In the genomic region with DNA sequence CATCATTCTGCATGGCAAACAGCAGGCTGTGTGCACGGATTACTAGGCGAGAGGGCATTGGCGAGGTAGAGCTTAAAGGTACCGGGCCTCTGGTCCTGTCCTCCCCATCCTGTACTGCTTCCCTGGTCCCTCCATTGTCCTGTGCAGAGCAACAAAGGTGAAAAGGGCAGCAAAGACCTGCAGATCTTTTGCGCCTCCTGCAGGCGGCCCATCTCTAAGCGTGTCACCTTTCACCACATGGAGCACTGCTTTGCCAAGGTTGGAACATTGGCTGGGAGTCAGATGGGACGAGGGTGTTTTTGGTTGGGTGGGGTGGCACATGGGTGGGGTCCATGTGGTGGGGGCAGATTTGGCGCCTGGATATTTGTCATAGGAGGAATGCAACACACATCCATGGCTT, we compare ENCODE assay signal across 13 cellular contexts.
DNase-seq lines count a peak whose midpoint lies in the region; ATAC-seq, FAIRE-seq and TF ChIP-seq lines count a peak whose summit lies in the region.
"Had no signal": no experiment of that assay in that cellular context is flagged by ENCODE, and none has a peak within 500 bp of the region (broad histone marks: within the 10 kb centered on the region; RNA-seq: fewer than 3 reads in every experiment).

No MANE protein-coding gene starts in this region.

- no peak for TF ChIP-seq POLR2A in HepG2 (IDR thresholded peaks at IDR 0.05; ENCODE audit: insufficient read depth in 1 of 2, low read depth in 2 of 2, low read length in 2 of 2)

- no peak for FAIRE-seq in HepG2 (lab: Jason Lieb, UNC)
- FAIRE-seq: endometrium, GM18507 had no signal

- H3K27ac ChIP-seq in DND-41 (ENCODE audit: low read length): no peak overlapping the region
- no peak overlapping the region for H3K27ac ChIP-seq in HepG2 (ENCODE audit: extremely low read length, insufficient read depth, low read length)
- H3K27ac ChIP-seq: brain microvascular endothelial cell had no signal

- H3K27me3 ChIP-seq in DND-41 (ENCODE audit: insufficient read depth, low read length, poor library complexity): no peaks in the 10 kb centered on the region
- no peaks in the 10 kb centered on the region for H3K27me3 ChIP-seq in HepG2 (ENCODE audit: control insufficient read depth in 1 of 2, insufficient read depth in 2 of 2, low read length in 2 of 2)
- H3K27me3 ChIP-seq: brain microvascular endothelial cell had no signal

- POLR2A ChIA-PET in HepG2 (lab: Yijun Ruan, JAX): no interaction called here

- TF ChIP-seq RAD21 in HepG2 (CRISPR knock-in tag; IDR thresholded peaks at IDR 0.05): no peak

- no peak for ATAC-seq in DND-41 (ENCODE audit: insufficient read depth, low read depth)
- ATAC-seq in HepG2: peak; percentile 49
- ATAC-seq in HG02678 (IDR thresholded peaks at IDR 0.05; ENCODE audit: unreplicated experiment): no peak

- peak; percentile 6 for DNase-seq in DND-41
- peak; percentile 2 for DNase-seq in GM12865 (ENCODE audit: low read depth)
- peak; percentile 44 for DNase-seq in SK-MEL-5 (ENCODE audit: low read depth, low spot score)
- DNase-seq in HepG2 (ENCODE audit: low spot score): peak; percentile 3
- no peak for DNase-seq in CD1c-positive myeloid dendritic cell (ENCODE audit: extremely low spot score)
- no peak for DNase-seq in NCI-H1417 (lab: John Stamatoyannopoulos, UW)
- DNase-seq in mucosa of gallbladder (ENCODE audit: low spot score): no peak
- DNase-seq: brain microvascular endothelial cell, head of caudate nucleus, NCI-H1048 had no signal

- H3K79me2 ChIP-seq in DND-41 (ENCODE audit: insufficient read depth, low read length): no peaks in the 10 kb centered on the region
- H3K79me2 ChIP-seq in HepG2 (ENCODE audit: insufficient read depth, low read length): no peaks in the 10 kb centered on the region

- TF ChIP-seq EP300 in HepG2 (IDR thresholded peaks at IDR 0.05; ENCODE audit: low read depth in 2 of 2, low read length in 2 of 2) (no peak), HepG2 (CRISPR knock-in tag; IDR thresholded peaks at IDR 0.05; ENCODE audit: borderline replicate concordance) (no peak)

- no peaks in the 10 kb centered on the region for H3K9me3 ChIP-seq in DND-41 (ENCODE audit: insufficient read depth, low read length, severe bottlenecking)
- H3K9me3 ChIP-seq in HepG2 (ENCODE audit: low read length): no peaks in the 10 kb centered on the region

- in situ Hi-C loops in SK-MEL-5 (cut with HindIII; ENCODE audit: low pct_unique_long_range_greater_than_20kb, low sequenced_read_pairs): no loop called here
- in situ Hi-C loops in HepG2 (cut with HindIII; ENCODE audit: extremely low pct_ligation_motif_present, low pct_unique_long_range_greater_than_20kb): no loop called here

- H3K9ac ChIP-seq in DND-41 (ENCODE audit: low read depth, low read length) (no peak overlapping the region), HepG2 (ENCODE audit: insufficient read depth, low read depth, low read length) (no peak overlapping the region)

- BruUV-seq in HepG2 (replicated peaks; lab: Mats Ljungman, UMichigan): no TSS peak

- H3K4me1 ChIP-seq in DND-41 (ENCODE audit: insufficient read depth, low read length) (no peaks in the 10 kb centered on the region), HepG2 (ENCODE audit: insufficient read depth, low read length) (no peaks in the 10 kb centered on the region)

- WGBS in HepG2 (ENCODE audit: low lambda C conversion rate): no CpG with 5 or more reads among the region's 9 CpGs

- H3K4me3 ChIP-seq in DND-41 (ENCODE audit: low read depth in 1 of 2, low read length in 2 of 2) (no peak overlapping the region), GM12865 (ENCODE audit: low read depth, low read length) (no peak overlapping the region), HepG2 (replicated peaks in 1 of 3; ENCODE audit: insufficient read depth in 1 of 3, low read depth in 2 of 3, low read length in 3 of 3) (no peak overlapping the region)

- H3K4me2 ChIP-seq in DND-41 (ENCODE audit: insufficient read depth, low read length) (no peak overlapping the region), HepG2 (ENCODE audit: low read depth, low read length) (no peak overlapping the region)

- CTCF ChIA-PET in HepG2 (lab: Yijun Ruan, JAX; ENCODE audit: low intra/inter-chr PET ratio, low total read pairs): no interaction called here

- TF ChIP-seq CTCF in DND-41 (IDR thresholded peaks at IDR 0.05; ENCODE audit: borderline replicate concordance, extremely low read depth, low read length, poor library complexity, severe bottlenecking): peak; percentile 45
- TF ChIP-seq CTCF in GM12865 (IDR thresholded peaks at IDR 0.05; ENCODE audit: insufficient read depth, low read depth, low read length, missing control alignments): peak; percentile 11
- TF ChIP-seq CTCF in HepG2 (CRISPR knock-in tag; IDR thresholded peaks at IDR 0.05): peak; percentile 52

- intact Hi-C loops in HepG2 (cut with micrococcal nuclease; ENCODE audit: unreplicated experiment): no loop called here

- no peaks in the 10 kb centered on the region for H3K36me3 ChIP-seq in DND-41 (ENCODE audit: insufficient read depth, low read length)
- H3K36me3 ChIP-seq in HepG2 (replicated peaks in 1 of 2; ENCODE audit: control insufficient read depth in 1 of 2, insufficient read depth in 2 of 2, low read length in 2 of 2): no peaks in the 10 kb centered on the region
- H3K36me3 ChIP-seq: brain microvascular endothelial cell had no signal

- no peak overlapping the region for H2AFZ ChIP-seq in DND-41 (ENCODE audit: low read depth, low read length)
- H2AFZ ChIP-seq in HepG2 (ENCODE audit: low read length): no peak overlapping the region

- no peaks in the 10 kb centered on the region for H4K20me1 ChIP-seq in DND-41 (ENCODE audit: insufficient read depth, low read length)
- no peaks in the 10 kb centered on the region for H4K20me1 ChIP-seq in HepG2 (ENCODE audit: insufficient read depth, low read length)

TF ChIP-seq in HepG2, 621 proteins besides CTCF, POLR2A, EP300 and RAD21 (continues in another document):
- TF ChIP-seq JUND (CRISPR knock-in tag; IDR thresholded peaks at IDR 0.05) (no peak), PHF5A (CRISPR knock-in tag; IDR thresholded peaks at IDR 0.05; ENCODE audit: low read depth, unreplicated experiment) (no peak), NR2F6 (IDR thresholded peaks at IDR 0.05) (0 out of 2 replicates have a peak, but pooled peaks have one; percentile 41), NR2F6 (CRISPR knock-in tag; IDR thresholded peaks at IDR 0.05) (peak; percentile 40; the same call in 1 of the 2 replicates), ZSCAN9 (CRISPR knock-in tag; IDR thresholded peaks at IDR 0.05; ENCODE audit: borderline replicate concordance) (no peak), SMC3 (IDR thresholded peaks at IDR 0.05; ENCODE audit: low read length) (0 out of 2 replicates have a peak, but pooled peaks have one; percentile 3), ISX (CRISPR knock-in tag; conservative IDR thresholded peaks at IDR 0.05) (no peak), SOX6 (IDR thresholded peaks at IDR 0.05) (no peak), SOX6 (CRISPR knock-in tag; IDR thresholded peaks at IDR 0.05) (no peak), RFXANK (CRISPR knock-in tag; IDR thresholded peaks at IDR 0.05) (no peak)
- TF ChIP-seq, protein P1, sequence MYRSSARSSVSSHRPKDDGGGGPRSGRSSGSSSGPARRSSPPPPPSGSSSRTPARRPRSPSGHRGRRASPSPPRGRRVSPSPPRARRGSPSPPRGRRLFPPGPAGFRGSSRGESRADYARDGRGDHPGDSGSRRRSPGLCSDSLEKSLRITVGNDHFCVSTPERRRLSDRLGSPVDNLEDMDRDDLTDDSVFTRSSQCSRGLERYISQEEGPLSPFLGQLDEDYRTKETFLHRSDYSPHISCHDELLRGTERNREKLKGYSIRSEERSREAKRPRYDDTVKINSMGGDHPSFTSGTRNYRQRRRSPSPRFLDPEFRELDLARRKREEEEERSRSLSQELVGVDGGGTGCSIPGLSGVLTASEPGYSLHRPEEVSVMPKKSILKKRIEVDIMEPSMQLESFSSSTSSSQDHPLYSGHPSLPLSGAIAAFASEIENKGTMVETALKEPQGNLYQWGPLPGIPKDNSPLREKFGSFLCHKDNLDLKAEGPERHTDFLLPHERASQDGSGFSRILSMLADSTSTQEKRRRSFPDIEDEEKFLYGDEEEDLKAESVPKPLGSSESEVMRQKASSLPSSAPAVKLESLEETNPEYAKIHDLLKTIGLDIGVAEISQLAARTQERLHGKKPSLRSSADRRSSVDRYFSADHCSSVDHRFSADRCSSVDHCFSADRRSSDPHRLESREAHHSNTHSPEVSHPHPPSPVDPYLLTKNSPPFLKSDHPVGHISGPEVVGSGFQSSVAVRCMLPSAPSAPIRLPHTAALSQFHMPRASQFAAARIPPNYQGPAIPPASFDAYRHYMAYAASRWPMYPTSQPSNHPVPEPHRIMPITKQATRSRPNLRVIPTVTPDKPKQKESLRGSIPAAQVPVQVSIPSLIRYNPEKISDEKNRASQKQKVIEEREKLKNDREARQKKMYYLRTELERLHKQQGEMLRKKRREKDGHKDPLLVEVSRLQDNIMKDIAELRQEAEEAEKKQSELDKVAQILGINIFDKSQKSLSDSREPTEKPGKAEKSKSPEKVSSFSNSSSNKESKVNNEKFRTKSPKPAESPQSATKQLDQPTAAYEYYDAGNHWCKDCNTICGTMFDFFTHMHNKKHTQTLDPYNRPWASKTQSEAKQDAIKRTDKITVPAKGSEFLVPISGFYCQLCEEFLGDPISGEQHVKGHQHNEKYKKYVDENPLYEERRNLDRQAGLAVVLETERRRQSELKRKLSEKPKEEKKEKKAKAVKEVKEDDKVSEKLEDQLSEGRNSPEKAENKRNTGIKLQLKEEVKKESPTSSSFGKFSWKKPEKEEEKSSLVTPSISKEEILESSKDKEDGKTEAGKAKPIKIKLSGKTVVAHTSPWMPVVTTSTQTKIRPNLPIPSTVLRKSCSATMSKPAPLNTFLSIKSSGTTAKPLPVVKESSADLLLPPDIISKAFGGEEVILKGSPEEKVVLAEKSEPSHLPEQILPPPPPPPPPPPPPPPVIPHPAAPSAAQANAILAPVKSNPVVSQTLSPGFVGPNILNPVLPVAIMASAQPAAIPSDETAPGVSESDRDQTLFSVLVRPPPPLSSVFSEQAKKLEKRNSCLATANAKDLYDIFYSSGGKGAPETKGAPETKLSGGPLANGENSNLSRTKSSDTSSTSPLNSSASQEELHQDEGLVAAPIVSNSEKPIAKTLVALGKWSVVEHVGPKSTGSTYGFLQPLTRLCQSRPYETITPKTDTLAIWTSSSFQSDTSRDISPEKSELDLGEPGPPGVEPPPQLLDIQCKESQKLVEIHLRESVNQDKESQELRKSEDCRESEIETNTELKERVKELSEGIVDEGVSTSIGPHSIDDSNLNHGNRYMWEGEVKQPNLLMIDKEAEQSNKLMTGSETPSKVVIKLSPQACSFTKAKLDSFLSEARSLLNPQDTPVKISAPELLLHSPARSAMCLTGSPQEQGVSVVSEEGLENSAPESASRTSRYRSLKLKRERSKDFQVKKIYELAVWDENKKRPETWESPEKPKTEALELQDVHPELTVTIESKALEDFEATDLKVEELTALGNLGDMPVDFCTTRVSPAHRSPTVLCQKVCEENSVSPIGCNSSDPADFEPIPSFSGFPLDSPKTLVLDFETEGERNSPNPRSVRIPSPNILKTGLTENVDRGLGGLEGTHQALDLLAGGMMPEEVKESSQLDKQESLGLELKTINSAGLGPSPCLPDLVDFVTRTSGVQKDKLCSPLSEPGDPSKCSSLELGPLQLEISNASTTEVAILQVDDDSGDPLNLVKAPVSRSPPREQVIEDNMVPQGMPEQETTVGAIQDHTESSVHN (CRISPR knock-in tag; IDR thresholded peaks at IDR 0.05): no peak

Comparison
In these comparisons a context has a peak if more than half of its experiments do, and no peak if none do; other contexts are left out.
1. DNase-seq: peak in DND-41 (single experiment), GM12865 (single experiment), SK-MEL-5 (single experiment) and HepG2 (single experiment); none in CD1c-positive myeloid dendritic cell (single experiment), NCI-H1417 (0 of 3) and mucosa of gallbladder (single experiment).
2. Peak in every context shown above with its lines, with median percentiles within 50 percentile points of each other: CTCF ChIP-seq.